Comparison of ENCODE assay signal across 1 cellular context in the genomic region with DNA sequence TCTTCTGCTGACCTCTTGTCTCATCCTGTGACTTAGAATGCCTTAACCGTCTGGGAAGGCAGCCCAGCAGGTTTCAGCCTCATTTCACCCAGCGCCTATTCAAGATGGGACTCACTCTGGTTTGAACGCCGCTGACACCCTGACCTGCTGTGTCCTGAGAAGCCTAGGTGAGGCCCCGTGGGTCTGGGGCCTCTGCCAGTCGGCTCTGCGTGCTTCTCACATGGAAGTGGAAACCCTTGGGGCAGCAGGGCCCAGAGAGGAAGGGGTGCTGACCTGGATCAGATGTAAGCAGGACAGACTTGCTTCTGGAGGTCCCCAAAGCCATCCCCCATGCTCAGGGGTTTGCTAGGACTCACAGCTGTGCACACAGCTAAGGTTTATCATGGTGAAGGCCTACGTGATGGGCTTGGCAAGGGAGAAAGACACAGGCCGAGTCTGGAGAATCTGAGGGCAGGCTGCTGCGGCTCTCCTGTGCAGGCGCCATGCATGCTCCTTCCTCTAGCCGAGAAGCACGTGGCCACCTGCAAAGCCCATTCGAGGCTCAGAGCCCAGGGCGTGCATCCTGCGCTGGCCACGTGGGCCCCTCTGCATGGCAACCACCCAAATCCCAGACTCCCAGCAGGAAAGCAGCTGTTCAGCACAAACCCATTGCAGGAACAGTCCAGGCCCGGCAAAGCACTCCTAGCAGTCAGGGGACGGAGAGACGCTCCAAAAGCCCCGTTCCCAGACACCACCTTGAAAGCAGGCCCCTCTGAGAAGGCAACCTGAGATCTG.
TF ChIP-seq lines count a peak whose summit lies in the region.

No MANE protein-coding gene starts in this region.

TF ChIP-seq in HepG2, 621 proteins besides CTCF, POLR2A, EP300 and RAD21:
- no peak for TF ChIP-seq KAT8 (CRISPR knock-in tag; IDR thresholded peaks at IDR 0.05)
- TF ChIP-seq, protein P1, sequence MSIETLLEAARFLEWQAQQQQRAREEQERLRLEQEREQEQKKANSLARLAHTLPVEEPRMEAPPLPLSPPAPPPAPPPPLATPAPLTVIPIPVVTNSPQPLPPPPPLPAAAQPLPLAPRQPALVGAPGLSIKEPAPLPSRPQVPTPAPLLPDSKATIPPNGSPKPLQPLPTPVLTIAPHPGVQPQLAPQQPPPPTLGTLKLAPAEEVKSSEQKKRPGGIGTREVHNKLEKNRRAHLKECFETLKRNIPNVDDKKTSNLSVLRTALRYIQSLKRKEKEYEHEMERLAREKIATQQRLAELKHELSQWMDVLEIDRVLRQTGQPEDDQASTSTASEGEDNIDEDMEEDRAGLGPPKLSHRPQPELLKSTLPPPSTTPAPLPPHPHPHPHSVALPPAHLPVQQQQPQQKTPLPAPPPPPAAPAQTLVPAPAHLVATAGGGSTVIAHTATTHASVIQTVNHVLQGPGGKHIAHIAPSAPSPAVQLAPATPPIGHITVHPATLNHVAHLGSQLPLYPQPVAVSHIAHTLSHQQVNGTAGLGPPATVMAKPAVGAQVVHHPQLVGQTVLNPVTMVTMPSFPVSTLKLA (IDR thresholded peaks at IDR 0.05) = peak; percentile 68
